ENCODE assay signal across 8 cellular contexts in the genomic region with DNA sequence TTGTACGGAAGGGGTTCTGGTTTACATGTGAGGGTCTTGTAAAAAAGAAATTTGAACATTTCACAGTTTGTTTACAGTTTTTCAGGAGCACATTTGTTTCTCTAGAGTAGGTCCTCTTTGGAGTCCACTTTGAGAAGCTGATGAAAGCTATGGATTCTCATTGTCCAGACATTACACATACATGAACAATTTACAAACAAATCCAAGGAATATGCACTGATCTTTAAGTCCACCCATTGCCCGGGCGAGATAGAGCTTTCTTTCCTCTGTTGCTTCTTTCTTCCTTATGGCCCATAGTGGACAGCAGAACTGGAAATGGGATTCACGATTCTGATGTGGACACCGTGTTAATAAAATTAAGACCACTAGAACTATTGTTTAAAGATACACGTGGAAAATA. TPM values are rescaled to one million over a fixed set of nuclear protein-coding genes. Genes with fewer than 3 reads are reported as not detected.
DNase-seq lines count a peak whose midpoint lies in the region; ATAC-seq and TF ChIP-seq lines count a peak whose summit lies in the region.

No MANE protein-coding gene starts in this region.

- TF ChIP-seq POLR2A in heart left ventricle (IDR thresholded peaks at IDR 0.05) (no peak), upper lobe of left lung (IDR thresholded peaks at IDR 0.05) (no peak)

- TF ChIP-seq CTCF in heart left ventricle (IDR thresholded peaks at IDR 0.05) (no peak), kidney epithelial cell (IDR thresholded peaks at IDR 0.05; ENCODE audit: insufficient read depth, low read length, poor library complexity, severe bottlenecking) (no peak), upper lobe of left lung (IDR thresholded peaks at IDR 0.05) (no peak)

- peak overlapping the region; percentile 97 for H3K4me3 Mint-ChIP-seq in activated naive CD8-positive, alpha-beta T cell

- no peaks in the 10 kb centered on the region for H3K9me3 Mint-ChIP-seq in activated naive CD8-positive, alpha-beta T cell (ENCODE audit: low read depth)

- H3K36me3 ChIP-seq in heart left ventricle (peaks cover 0 to 6% (median 0%) of the 10 kb centered on the region in 9 donors), kidney epithelial cell (ENCODE audit: control insufficient read depth, insufficient read depth, low read length) (no peaks in the 10 kb centered on the region), upper lobe of left lung (no peaks in the 10 kb centered on the region)

- H3K27me3 Mint-ChIP-seq in activated naive CD8-positive, alpha-beta T cell = no peaks in the 10 kb centered on the region

- H3K27me3 ChIP-seq in heart left ventricle = no peaks in the 10 kb centered on the region
- no peaks in the 10 kb centered on the region for H3K27me3 ChIP-seq in kidney epithelial cell (ENCODE audit: control insufficient read depth, insufficient read depth, low read length)
- H3K27me3 ChIP-seq in upper lobe of left lung = no peaks in the 10 kb centered on the region

- H3K4me1 ChIP-seq in heart left ventricle (peaks cover 2 to 63% (median 46%) of the 10 kb centered on the region in 12 donors), upper lobe of left lung (peaks cover 28 to 59% (median 48%) of the 10 kb centered on the region in 4 donors)

- peaks cover 56% of the 10 kb centered on the region for H3K4me1 Mint-ChIP-seq in activated naive CD8-positive, alpha-beta T cell (ENCODE audit: low read depth)

- DNase-seq in heart left ventricle = no peak
- DNase-seq in left cardiac atrium = no peak
- no peak for DNase-seq in kidney epithelial cell (ENCODE audit: low read depth)
- DNase-seq in upper lobe of left lung = no peak
- DNase-seq in H4 (ENCODE audit: low spot score) = no peak
- no peak for DNase-seq in glomerular visceral epithelial cell (ENCODE audit: extremely low spot score)

- H3K27ac ChIP-seq in heart left ventricle (no peak overlapping the region), upper lobe of left lung (peak overlapping the region in 1 of 4 donors; percentile 45)

- H3K4me3 ChIP-seq in heart left ventricle = peak overlapping the region in 9 of 12 donors; percentile 67 to 99 (median 78)
- H3K4me3 ChIP-seq in kidney epithelial cell (ENCODE audit: low read depth, low read length) = peak overlapping the region; percentile 82
- peak overlapping the region in 3 of 4 donors; percentile 68 to 85 (median 71) for H3K4me3 ChIP-seq in upper lobe of left lung

- H3K9me3 ChIP-seq in heart left ventricle (peaks cover 0 to under 1% (median 0%) of the 10 kb centered on the region in 12 donors), upper lobe of left lung (no peaks in the 10 kb centered on the region)

- 47 to 55% (median 50%) methylated on average over 6 of the region's 6 CpGs for WGBS in heart left ventricle, 4 donors
- WGBS in upper lobe of left lung, 2 donors = 36 to 43% methylated on average over 6 of the region's 6 CpGs

- peaks cover 7% of the 10 kb centered on the region for H3K36me3 Mint-ChIP-seq in activated naive CD8-positive, alpha-beta T cell

- ATAC-seq in heart left ventricle (no peak), left cardiac atrium (no peak), upper lobe of left lung (ENCODE audit: low FRiP score in 2 of 2) (no peak), GM18907 (IDR thresholded peaks at IDR 0.05; ENCODE audit: unreplicated experiment) (no peak)

- H3K27ac Mint-ChIP-seq in activated naive CD8-positive, alpha-beta T cell = peak overlapping the region; percentile 61

- no peak for TF ChIP-seq EP300 in upper lobe of left lung (IDR thresholded peaks at IDR 0.05)

- intact Hi-C loops in heart left ventricle (cut with DNase I) = loop anchor here in 5 of 10 donors (5.0 kb wide), 5 partner anchors 45 to 220 kb away; partner anchors contain the start of genes CCDC47 (in 1 of the 5), CYB561 (in 1 of the 5), DDX42 (in 1 of the 5) and TACO1 (in 1 of the 5)
- intact Hi-C loops in left cardiac atrium (cut with DNase I) = loop anchor here in 1 of 2 donors (5.0 kb wide), 1 partner anchor 70 kb away; the partner anchor contains the start of gene MAP3K3

RNA-seq across cellular contexts. Expression of gene DCAF7, which starts 1.9 kb away (rescaled TPM):
- total RNA-seq in heart left ventricle (10 to 100 TPM; 30.2 to 61.8 (median 47.8) TPM), left cardiac atrium (10 to 100 TPM; 43.5 to 49.5 TPM), kidney epithelial cell (47.0 and 49.4 TPM in 2 replicates), upper lobe of left lung (10 to 100 TPM; 26.0 to 86.3 (median 42.3) TPM)
- 10 to 100 TPM in 1 of 2 donors, 1 to 10 TPM in 1; 9.9 to 31.3 TPM for polyA plus RNA-seq in heart left ventricle
- 50.6 and 62.2 TPM in 2 replicates for total RNA-seq in H4 (2014; rRNA removed; shearing (Covaris generic))

RNA-seq across cellular contexts. Expression of gene KCNH6, which starts 29.1 kb away (rescaled TPM):
- total RNA-seq in heart left ventricle = not detected
- polyA plus RNA-seq in heart left ventricle = under 1 TPM in 1 of 2 donors, not detected in 1; 0.01 TPM
- not detected for total RNA-seq in left cardiac atrium
- 0.07 and 0.21 TPM in 2 replicates for total RNA-seq in kidney epithelial cell
- total RNA-seq in upper lobe of left lung = 1 to 10 TPM in 1 of 6 donors, under 1 TPM in 3, not detected in 2; 0.22 to 4.2 (median 0.31) TPM
- total RNA-seq in H4 (2014; rRNA removed; shearing (Covaris generic)) = not detected in 2 replicates

RNA-seq across cellular contexts. Expression of gene TACO1, which starts 48.5 kb away (rescaled TPM):
- total RNA-seq in heart left ventricle (10 to 100 TPM; 23.0 to 48.0 (median 40.6) TPM), left cardiac atrium (10 to 100 TPM; 32.4 to 33.6 TPM), kidney epithelial cell (24.7 and 24.9 TPM in 2 replicates), upper lobe of left lung (10 to 100 TPM in 5 of 6 donors, 1 to 10 TPM in 1; 6.3 to 17.5 (median 13.5) TPM)
- polyA plus RNA-seq in heart left ventricle = 10 to 100 TPM; 52.7 to 54.9 TPM
- total RNA-seq in H4 (2014; rRNA removed; shearing (Covaris generic)) = 20.7 and 28.1 TPM in 2 replicates
